Comparison of ENCODE assay signal across 8 cellular contexts in the genomic region with DNA sequence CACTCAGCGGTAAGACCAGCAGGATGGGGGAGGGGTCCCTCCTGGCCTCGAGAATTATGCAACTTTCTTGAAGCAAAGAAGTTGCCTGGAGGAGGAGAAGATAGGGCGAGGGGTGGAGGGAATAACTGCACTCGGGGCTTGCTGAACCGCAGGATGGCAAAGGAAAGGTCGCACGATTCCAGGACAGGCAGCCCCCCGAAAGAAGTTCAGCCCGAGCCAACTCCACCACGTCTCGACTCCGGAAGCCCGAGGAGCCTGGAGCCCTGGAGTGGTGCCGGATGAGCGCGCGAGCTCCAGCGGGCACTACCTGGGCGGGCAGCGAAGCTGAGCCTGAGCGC. TPM values are rescaled to one million over a fixed set of nuclear protein-coding genes. Genes with fewer than 3 reads are reported as not detected.
DNase-seq lines count a peak whose midpoint lies in the region; ATAC-seq and TF ChIP-seq lines count a peak whose summit lies in the region.

No MANE protein-coding gene starts in this region.

- H3K4me3 ChIP-seq in CD4-positive, CD25-positive, alpha-beta regulatory T cell (ENCODE audit: low read depth, low read length): peak overlapping the region; percentile 65
- H3K4me3 ChIP-seq in heart left ventricle: peak overlapping the region; percentile 49 to 94 (median 78)
- peak overlapping the region; percentile 86 for H3K4me3 ChIP-seq in psoas muscle

- H3K4me1 Mint-ChIP-seq in CD4-positive, CD25-positive, alpha-beta regulatory T cell: peaks cover 0 to 31% (median 6%) of the 10 kb centered on the region in 4 donors
- H3K4me1 Mint-ChIP-seq in activated naive CD4-positive, alpha-beta T cell treated with anti-CD3 and anti-CD28 coated beads, Interleukin-2, amount 10 ng/mL, durations not matched to agents 7 days and 5 days: peaks cover 10% of the 10 kb centered on the region

- CTCF ChIA-PET in activated naive CD4-positive, alpha-beta T cell treated with anti-CD3 and anti-CD28 coated beads, Interleukin-2, amount 10 ng/mL, durations not matched to agents 7 days and 5 days (lab: Charles Lee): interaction anchor here (1.0 to 7.3 kb wide), 4 partner anchors 62 to 95 kb away, joined by 3 to 34 read pairs (median 4); no protein-coding TSS in a partner anchor

- peak overlapping the region; percentile 87 to 93 (median 88) for H3K4me3 Mint-ChIP-seq in CD4-positive, CD25-positive, alpha-beta regulatory T cell
- peak overlapping the region; percentile 76 for H3K4me3 Mint-ChIP-seq in activated naive CD4-positive, alpha-beta T cell treated with anti-CD3 and anti-CD28 coated beads, Interleukin-2, amount 10 ng/mL, durations not matched to agents 7 days and 5 days

- H3K9me3 Mint-ChIP-seq in CD4-positive, CD25-positive, alpha-beta regulatory T cell: peaks cover 0 to 1% (median 0%) of the 10 kb centered on the region in 7 donors
- H3K9me3 Mint-ChIP-seq in activated naive CD4-positive, alpha-beta T cell treated with anti-CD3 and anti-CD28 coated beads, Interleukin-2, amount 10 ng/mL, durations not matched to agents 7 days and 5 days: no peaks in the 10 kb centered on the region

- WGBS in heart left ventricle, 4 donors: 0 to 1% (median 0%) methylated on average over 21 of the region's 21 CpGs
- WGBS in psoas muscle, 3 donors: 0 to 1% (median 0%) methylated on average over 21 of the region's 21 CpGs

- no peaks in the 10 kb centered on the region for H3K36me3 ChIP-seq in CD4-positive, CD25-positive, alpha-beta regulatory T cell (ENCODE audit: control insufficient read depth, insufficient read depth, low read length)
- H3K36me3 ChIP-seq in heart left ventricle (peaks cover 0 to 21% (median 5%) of the 10 kb centered on the region in 9 donors), psoas muscle (ENCODE audit: insufficient read depth in 1 of 2, low read depth in 1 of 2) (peaks cover 0 to 14% of the 10 kb centered on the region in 2 donors)

- H3K27me3 ChIP-seq in CD4-positive, CD25-positive, alpha-beta regulatory T cell (ENCODE audit: control insufficient read depth, insufficient read depth, low read length): peaks cover 12% of the 10 kb centered on the region
- peaks cover 0 to 36% (median 0%) of the 10 kb centered on the region in 9 donors for H3K27me3 ChIP-seq in heart left ventricle
- H3K27me3 ChIP-seq in psoas muscle (ENCODE audit: insufficient read depth in 3 of 3, low read length in 2 of 3): no peaks in the 10 kb centered on the region

- H3K9me3 ChIP-seq in CD4-positive, CD25-positive, alpha-beta regulatory T cell (ENCODE audit: control insufficient read depth in 2 of 2, low read length in 2 of 2): no peaks in the 10 kb centered on the region
- H3K9me3 ChIP-seq in heart left ventricle (no peaks in the 10 kb centered on the region), psoas muscle (no peaks in the 10 kb centered on the region)

- H3K27ac Mint-ChIP-seq in CD4-positive, CD25-positive, alpha-beta regulatory T cell: peak overlapping the region in 2 of 3 donors; percentile 38 to 47
- H3K27ac Mint-ChIP-seq in activated naive CD4-positive, alpha-beta T cell treated with anti-CD3 and anti-CD28 coated beads, Interleukin-2, amount 10 ng/mL, durations not matched to agents 7 days and 5 days: no peak overlapping the region

- H3K36me3 Mint-ChIP-seq in CD4-positive, CD25-positive, alpha-beta regulatory T cell: no peaks in the 10 kb centered on the region
- H3K36me3 Mint-ChIP-seq in activated naive CD4-positive, alpha-beta T cell treated with anti-CD3 and anti-CD28 coated beads, Interleukin-2, amount 10 ng/mL, durations not matched to agents 7 days and 5 days: no peaks in the 10 kb centered on the region

- intact Hi-C loops in heart left ventricle (cut with DNase I) (loop anchor here (2.0 to 10.0 kb wide), 13 partner anchors 37 to 130 kb away; no protein-coding TSS in a partner anchor), psoas muscle (cut with DNase I) (loop anchor here (5.0 to 10.0 kb wide), 5 partner anchors 55 to 125 kb away; no protein-coding TSS in a partner anchor)

- TF ChIP-seq CTCF in heart left ventricle (IDR thresholded peaks at IDR 0.05): no peak
- TF ChIP-seq CTCF in psoas muscle (IDR thresholded peaks at IDR 0.05): no peak

- no peak overlapping the region for H3K27ac ChIP-seq in CD4-positive, CD25-positive, alpha-beta regulatory T cell (ENCODE audit: insufficient read depth, low read length, poor library complexity, severe bottlenecking)
- H3K27ac ChIP-seq in heart left ventricle (peak overlapping the region; percentile 89 to 100 (median 98)), psoas muscle (peak overlapping the region; percentile 90)

- peaks cover 24% of the 10 kb centered on the region for H3K4me1 ChIP-seq in CD4-positive, CD25-positive, alpha-beta regulatory T cell (ENCODE audit: control insufficient read depth, insufficient read depth, low read length, poor library complexity, severe bottlenecking)
- H3K4me1 ChIP-seq in heart left ventricle (peaks cover 0 to 52% (median 33%) of the 10 kb centered on the region in 12 donors), psoas muscle (peaks cover 23% of the 10 kb centered on the region)

- DNase-seq in CD4-positive, CD25-positive, alpha-beta regulatory T cell: peak in 1 of 3 donors; percentile 33
- no peak for DNase-seq in activated naive CD4-positive, alpha-beta T cell treated with anti-CD3 and anti-CD28 coated beads, Interleukin-2, amount 10 ng/mL, durations not matched to agents 7 days and 5 days
- DNase-seq in heart left ventricle (peak in 3 of 5 donors; percentile 56 to 82 (median 58)), psoas muscle (peak; percentile 64 to 78), HK-2 (ENCODE audit: unreplicated experiment) (no peak), activated gamma-delta T cell (lab: John Stamatoyannopoulos, UW) (no peak)

- peaks cover 31% of the 10 kb centered on the region for H3K27me3 Mint-ChIP-seq in CD4-positive, CD25-positive, alpha-beta regulatory T cell
- H3K27me3 Mint-ChIP-seq in activated naive CD4-positive, alpha-beta T cell treated with anti-CD3 and anti-CD28 coated beads, Interleukin-2, amount 10 ng/mL, durations not matched to agents 7 days and 5 days: peaks cover 69% of the 10 kb centered on the region

- peak; percentile 43 to 52 for ATAC-seq in CD4-positive, CD25-positive, alpha-beta regulatory T cell (ENCODE audit: low read depth in 2 of 2)
- ATAC-seq in HG03045 (IDR thresholded peaks at IDR 0.05; ENCODE audit: unreplicated experiment) (peak; percentile 1), heart left ventricle (peak; percentile 19 to 50 (median 43)), psoas muscle (peak; percentile 53 to 77 (median 62)), GM21447 (IDR thresholded peaks at IDR 0.05; ENCODE audit: unreplicated experiment) (no peak)

- TF ChIP-seq POLR2A in heart left ventricle (IDR thresholded peaks at IDR 0.05): no peak

RNA-seq across cellular contexts. Expression of a gene that starts 0.4 kb away (rescaled TPM):
- 2.0 TPM for total RNA-seq in CD4-positive, CD25-positive, alpha-beta regulatory T cell
- 1 to 10 TPM in 2 of 4 donors, under 1 TPM in 2; 0.33 to 1.9 (median 1.2) TPM for polyA plus RNA-seq in CD4-positive, CD25-positive, alpha-beta regulatory T cell
- 10 to 100 TPM; 32.5 to 71.7 (median 41.2) TPM for total RNA-seq in heart left ventricle
- 10 to 100 TPM; 14.5 to 42.3 TPM for polyA plus RNA-seq in heart left ventricle
- total RNA-seq in psoas muscle: 10 to 100 TPM; 13.3 to 52.9 (median 30.1) TPM
- polyA plus RNA-seq in psoas muscle: 10 to 100 TPM in 1 of 3 donors, 1 to 10 TPM in 2; 6.7 to 53.5 (median 6.7) TPM

Comparison
In these comparisons a context has a peak if more than half of its experiments do, and no peak if none do; other contexts are left out.
1. DNase-seq: peak in heart left ventricle (3 of 5) and psoas muscle (2 of 2); none in activated naive CD4-positive, alpha-beta T cell treated with anti-CD3 and anti-CD28 coated beads, Interleukin-2, amount 10 ng/mL, durations not matched to agents 7 days and 5 days (single experiment), HK-2 (single experiment) and activated gamma-delta T cell (single experiment).
2. Peak in every context shown above with its lines, with median percentiles within 50 percentile points of each other: H3K4me3 ChIP-seq.